ENCODE assay signal across 2 cellular contexts in genomic region chr16:376817-377418, GRCh38.
TF ChIP-seq lines count a peak whose summit lies in the region.

No MANE protein-coding gene starts in this region.

TF ChIP-seq in HEK293, 187 proteins besides CTCF, POLR2A, EP300 and RAD21:
- TF ChIP-seq ZFHX2 (tag by site-specific recombination; conservative IDR thresholded peaks at IDR 0.05) (peak; percentile 49; the same call in 1 of the 2 replicates), ZNF76 (tag by site-specific recombination; IDR thresholded peaks at IDR 0.05; ENCODE audit: borderline replicate concordance, low read depth) (no peak)

TF ChIP-seq in K562, 482 proteins besides CTCF, POLR2A, EP300 and RAD21:
- TF ChIP-seq CHD4 (IDR thresholded peaks at IDR 0.05; ENCODE audit: insufficient read depth, insufficient replicate concordance, low read depth, low read length, poor library complexity, severe bottlenecking) = no peak
- TF ChIP-seq CAMTA2 (CRISPR knock-in tag; conservative IDR thresholded peaks at IDR 0.05) = no peak
- TF ChIP-seq FOXA3 (CRISPR knock-in tag; conservative IDR thresholded peaks at IDR 0.05 in 1 of 2, IDR thresholded peaks at IDR 0.05 in 1 of 2) = no peak
- peak; percentile 5; the same call in 1 of the 2 replicates for TF ChIP-seq RBFOX2 (IDR thresholded peaks at IDR 0.05; ENCODE audit: low read depth, low read length)
TF ChIP-seq in K562: peak in this region for 1.
